11 cellular contexts compared by ENCODE assay signal in the genomic region with DNA sequence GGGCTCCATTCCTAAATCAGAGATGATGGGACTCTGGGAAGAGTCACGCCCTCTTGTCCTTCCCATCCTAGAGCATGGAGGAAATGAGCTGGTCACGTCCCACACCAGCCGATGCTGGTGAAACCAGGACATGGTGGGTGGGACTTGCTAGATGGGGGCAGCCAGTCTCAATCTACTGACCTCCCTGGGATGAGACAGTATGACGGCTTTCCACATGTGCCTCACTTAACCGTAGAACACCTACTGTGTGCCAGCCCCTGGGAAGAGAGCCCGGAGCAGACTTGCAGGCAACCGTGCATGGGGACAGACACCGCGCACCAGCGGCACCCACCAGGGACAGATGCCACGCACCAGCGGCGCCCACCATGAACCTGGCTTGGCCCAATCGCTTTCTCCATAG. TPM values are rescaled to one million over a fixed set of nuclear protein-coding genes. Genes with fewer than 3 reads are reported as not detected.
DNase-seq lines count a peak whose midpoint lies in the region; ATAC-seq and TF ChIP-seq lines count a peak whose summit lies in the region.
"Had no signal": no experiment of that assay in that cellular context is flagged by ENCODE, and none has a peak within 500 bp of the region (broad histone marks: within the 10 kb centered on the region; RNA-seq: fewer than 3 reads in every experiment).

No MANE protein-coding gene starts in this region.

- peak overlapping the region in 1 of 2 experiments; percentile 43; a peak in 1 of 4 replicates for H3K4me3 ChIP-seq in HCT116 (replicated peaks in 1 of 2; ENCODE audit: low read depth in 1 of 2, low read length in 2 of 2)
- H3K4me3 ChIP-seq in coronary artery, result peak overlapping the region; percentile 74
- peak overlapping the region; percentile 55 for H3K4me3 ChIP-seq in lower lobe of right lung
- H3K4me3 ChIP-seq in stomach, result peak overlapping the region in 3 of 4 donors; percentile 46 to 51 (median 49)

- CTCF ChIA-PET in HCT116 (lab: Charles Lee), result no interaction called here
- CTCF ChIA-PET in activated CD8-positive, alpha-beta T cell treated with anti-CD3 and anti-CD28 coated beads for 36 hours (lab: Charles Lee), result no interaction called here

- no peak for ATAC-seq in HCT116
- no peak for ATAC-seq in lower lobe of right lung
- no peak for ATAC-seq in HG02763 (IDR thresholded peaks at IDR 0.05; ENCODE audit: unreplicated experiment)
- ATAC-seq in activated CD8-positive, alpha-beta T cell treated with anti-CD3 and anti-CD28 coated beads for 36 hours, result no peak

- no peaks in the 10 kb centered on the region for H3K27me3 ChIP-seq in HCT116 (ENCODE audit: insufficient read depth, low read length)
- H3K27me3 ChIP-seq in lower lobe of right lung (ENCODE audit: low read depth), result no peaks in the 10 kb centered on the region
- peaks cover 0 to 1% (median 0%) of the 10 kb centered on the region in 3 donors for H3K27me3 ChIP-seq in stomach

- no peak for TF ChIP-seq CTCF in HCT116 (IDR thresholded peaks at IDR 0.05 in 2 of 3, conservative IDR thresholded peaks at IDR 0.05 in 1 of 3; ENCODE audit: borderline replicate concordance in 1 of 3, insufficient read depth in 1 of 3, low read depth in 2 of 3, low read length in 2 of 3)
- no peak for TF ChIP-seq CTCF in coronary artery (IDR thresholded peaks at IDR 0.05)
- TF ChIP-seq CTCF in lower lobe of right lung (IDR thresholded peaks at IDR 0.05), result no peak
- TF ChIP-seq CTCF in stomach (IDR thresholded peaks at IDR 0.05), result no peak
- TF ChIP-seq CTCF in activated CD8-positive, alpha-beta T cell treated with anti-CD3 and anti-CD28 coated beads for 36 hours (IDR thresholded peaks at IDR 0.05), result no peak

- DNase-seq in HCT116 (ENCODE audit: low read depth, low spot score) (no peak), coronary artery (ENCODE audit: low spot score) (no peak), lower lobe of right lung (peak; percentile 43), stomach (no peak), NCI-H2107 (lab: John Stamatoyannopoulos, UW) (no peak), NCI-H526 treated with DMSO at 0.1 percent for 48 hours (lab: John Stamatoyannopoulos, UW) (no peak)
- no peak for DNase-seq in activated CD8-positive, alpha-beta T cell treated with anti-CD3 and anti-CD28 coated beads for 36 hours
- DNase-seq: NCI-H345 had no signal

- TF ChIP-seq POLR2A in HCT116 (IDR thresholded peaks at IDR 0.05; ENCODE audit: borderline replicate concordance, extremely low read depth, insufficient read depth, insufficient read length) (no peak), stomach (IDR thresholded peaks at IDR 0.05) (no peak)

- H3K36me3 Mint-ChIP-seq in activated CD8-positive, alpha-beta T cell treated with anti-CD3 and anti-CD28 coated beads for 36 hours (ENCODE audit: low read depth), result no peaks in the 10 kb centered on the region

- TF ChIP-seq RAD21 in HCT116 (IDR thresholded peaks at IDR 0.05; ENCODE audit: low read depth), result no peak

- peaks cover 61% of the 10 kb centered on the region; the same call in 1 of the 2 replicates for H3K79me2 ChIP-seq in HCT116 (ENCODE audit: insufficient read depth, low read length)

- no peak overlapping the region for H3K9ac ChIP-seq in HCT116 (ENCODE audit: low read length)

- H3K27ac Mint-ChIP-seq in activated CD8-positive, alpha-beta T cell treated with anti-CD3 and anti-CD28 coated beads for 36 hours, result no peak overlapping the region

- H3K27ac ChIP-seq in HCT116 (ENCODE audit: low read depth, low read length), result no peak overlapping the region
- H3K27ac ChIP-seq in coronary artery, result peak overlapping the region; percentile 81 to 90
- H3K27ac ChIP-seq in lower lobe of right lung, result peak overlapping the region; percentile 46
- peak overlapping the region in 4 of 5 donors; percentile 82 to 93 (median 86) for H3K27ac ChIP-seq in stomach

- peaks cover 8% of the 10 kb centered on the region for H3K27me3 Mint-ChIP-seq in activated CD8-positive, alpha-beta T cell treated with anti-CD3 and anti-CD28 coated beads for 36 hours

- BruUV-seq in HCT116 (replicated peaks; lab: Mats Ljungman, UMichigan), result no TSS peak

- H3K4me2 ChIP-seq in HCT116 (ENCODE audit: low read length), result peak overlapping the region; percentile 67

- intact Hi-C loops in HCT116 (cut with micrococcal nuclease), result no loop called here
- intact Hi-C loops in lower lobe of right lung (cut with DNase I), result no loop called here
- intact Hi-C loops in stomach (cut with DNase I; ENCODE audit: low total_unique reads), result no loop called here
- intact Hi-C loops in activated CD8-positive, alpha-beta T cell treated with anti-CD3 and anti-CD28 coated beads for 36 hours (cut with micrococcal nuclease), result no loop called here

- no peak overlapping the region for H3K4me3 Mint-ChIP-seq in activated CD8-positive, alpha-beta T cell treated with anti-CD3 and anti-CD28 coated beads for 36 hours

- no peaks in the 10 kb centered on the region for H3K9me2 ChIP-seq in HCT116 (ENCODE audit: insufficient read depth)

- WGBS in stomach, 5 donors, result 70 to 88% (median 82%) methylated on average over 10 to 14 of the region's 14 CpGs

- no peaks in the 10 kb centered on the region for H4K20me1 ChIP-seq in HCT116 (ENCODE audit: insufficient read depth)

- no peak overlapping the region for H2AFZ ChIP-seq in HCT116 (ENCODE audit: low read depth, low read length, poor library complexity, severe bottlenecking)

- RAD21 ChIA-PET in HCT116 (lab: Charles Lee; ENCODE audit: low non-redundant PET in 1 of 2, low total read pairs in 2 of 2, uncharacterized antibody in 2 of 2, unreplicated experiment in 2 of 2), result no interaction called here

- H3K36me3 ChIP-seq in HCT116 (ENCODE audit: control insufficient read depth in 1 of 2, insufficient read depth in 2 of 2, low read length in 2 of 2) (no peaks in the 10 kb centered on the region), lower lobe of right lung (peaks cover 5% of the 10 kb centered on the region), stomach (no peaks in the 10 kb centered on the region)

- H3K4me1 Mint-ChIP-seq in activated CD8-positive, alpha-beta T cell treated with anti-CD3 and anti-CD28 coated beads for 36 hours (ENCODE audit: low read depth), result peaks cover 23% of the 10 kb centered on the region

- POLR2A ChIA-PET in HCT116 (lab: Charles Lee), result no interaction called here
- POLR2A ChIA-PET in activated CD8-positive, alpha-beta T cell treated with anti-CD3 and anti-CD28 coated beads for 36 hours (lab: Charles Lee), result interaction anchor here (0.6 kb wide), 1 partner anchor 49 kb away, joined by 4 read pairs; no protein-coding TSS in a partner anchor

- H3K9me3 ChIP-seq in HCT116 (ENCODE audit: control insufficient read depth in 1 of 2, insufficient read depth in 1 of 2, low read depth in 1 of 2, low read length in 2 of 2), result no peaks in the 10 kb centered on the region
- no peaks in the 10 kb centered on the region for H3K9me3 ChIP-seq in lower lobe of right lung
- H3K9me3 ChIP-seq in stomach, result no peaks in the 10 kb centered on the region

- H3K4me1 ChIP-seq in HCT116 (ENCODE audit: control insufficient read depth in 1 of 2, insufficient read depth in 2 of 2, low read length in 2 of 2) (peaks cover 28 to 55% of the 10 kb centered on the region in 2 experiments; a peak in 3 of 4 replicates), lower lobe of right lung (peaks cover 66% of the 10 kb centered on the region), stomach (peaks cover 53 to 96% (median 74%) of the 10 kb centered on the region in 4 donors)

- no peak for TF ChIP-seq EP300 in stomach (IDR thresholded peaks at IDR 0.05)

- no peaks in the 10 kb centered on the region for H3K9me3 Mint-ChIP-seq in activated CD8-positive, alpha-beta T cell treated with anti-CD3 and anti-CD28 coated beads for 36 hours

TF ChIP-seq in HCT116, 20 proteins besides CTCF, POLR2A, EP300 and RAD21 (continues in another document):
- TF ChIP-seq SIN3A (IDR thresholded peaks at IDR 0.05; ENCODE audit: low read depth) (no peak), CBX3 (IDR thresholded peaks at IDR 0.05; ENCODE audit: low read depth) (no peak), ZNF274 (IDR thresholded peaks at IDR 0.05; ENCODE audit: low read depth, low read length) (no peak), CEBPB (IDR thresholded peaks at IDR 0.05; ENCODE audit: low read depth) (no peak), YY1 (IDR thresholded peaks at IDR 0.05; ENCODE audit: extremely low read depth, insufficient replicate concordance, low read depth, low read length) (no peak), SP1 (IDR thresholded peaks at IDR 0.05; ENCODE audit: low read depth) (no peak), POLR2AphosphoS5 (IDR thresholded peaks at IDR 0.05; ENCODE audit: low read depth, low read length) (no peak), EGR1 (IDR thresholded peaks at IDR 0.05; ENCODE audit: low read depth) (no peak), EZH2 (IDR thresholded peaks at IDR 0.05) (no peak), SRF (IDR thresholded peaks at IDR 0.05; ENCODE audit: low read depth) (no peak)
- TF ChIP-seq, protein P1, sequence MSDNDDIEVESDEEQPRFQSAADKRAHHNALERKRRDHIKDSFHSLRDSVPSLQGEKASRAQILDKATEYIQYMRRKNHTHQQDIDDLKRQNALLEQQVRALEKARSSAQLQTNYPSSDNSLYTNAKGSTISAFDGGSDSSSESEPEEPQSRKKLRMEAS (IDR thresholded peaks at IDR 0.05), result no peak

RNA-seq across cellular contexts. Expression of a gene that starts 3.8 kb away (rescaled TPM):
- 44.2 TPM for total RNA-seq in HCT116 (2021; ENCODE audit: unreplicated experiment)
- polyA plus RNA-seq in HCT116 (2012), result 30.9 and 34.3 TPM in 2 replicates
- total RNA-seq in lower lobe of right lung, result 46.2 TPM
- total RNA-seq in stomach, result 100 to 1,000 TPM in 1 of 5 donors, 10 to 100 TPM in 4; 24.3 to 127 (median 38.2) TPM
- polyA plus RNA-seq in stomach, result 10 to 100 TPM in 1 of 3 donors, 1 to 10 TPM in 2; 8.6 to 16.6 (median 9.2) TPM
- 1 to 10 TPM; 4.8 to 5.9 TPM for total RNA-seq in activated CD8-positive, alpha-beta T cell treated with anti-CD3 and anti-CD28 coated beads for 36 hours

RNA-seq across cellular contexts. Expression of a gene that starts 57.3 kb away (rescaled TPM):
- total RNA-seq in HCT116 (2021; ENCODE audit: unreplicated experiment) (not detected), lower lobe of right lung (not detected), stomach (not detected)
- not detected in 2 replicates for polyA plus RNA-seq in HCT116 (2012)
- polyA plus RNA-seq in stomach, result not detected
- not detected for total RNA-seq in activated CD8-positive, alpha-beta T cell treated with anti-CD3 and anti-CD28 coated beads for 36 hours
- total RNA-seq: cerebellum, HT1080 had no signal
